ENCODE assay signal across 8 cellular contexts in genomic region chrX:41558531-41558930, GRCh38.
DNase-seq lines count a peak whose midpoint lies in the region; ATAC-seq lines count a peak whose summit lies in the region.

No MANE protein-coding gene starts in this region.

- ATAC-seq in HG03108 (IDR thresholded peaks at IDR 0.05; ENCODE audit: unreplicated experiment) (no peak), HG02623 (IDR thresholded peaks at IDR 0.05; ENCODE audit: unreplicated experiment) (no peak), GM21360 (IDR thresholded peaks at IDR 0.05; ENCODE audit: unreplicated experiment) (no peak)

- in situ Hi-C loops in KBM-7 (cut with MboI; ENCODE audit: low pct_unique_long_range_greater_than_20kb, low sequenced_read_pairs) = loop anchor here (25.0 kb wide), 1 partner anchor 179 kb away; no protein-coding TSS in a partner anchor

- DNase-seq in D341Med (ENCODE audit: low spot score) = peak; percentile 25
- peak; percentile 66 for DNase-seq in KBM-7
- DNase-seq in amniotic epithelial cell (ENCODE audit: low read depth) = peak; percentile 18
- peak; percentile 39 to 47 for DNase-seq in lung microvascular endothelial cell (ENCODE audit: low read depth in 2 of 2)
- no peak for DNase-seq in activated CD8-positive, alpha-beta memory T cell treated with anti-CD3 and anti-CD28 coated beads, Interleukin-2, amount 50 U/mL, for 48 hours
